In genomic region chr14:37594916-37595808, GRCh38 we compare ENCODE assay signal across 8 cellular contexts. TPM values are rescaled to one million over a fixed set of nuclear protein-coding genes. Genes with fewer than 3 reads are reported as not detected.
A peak's percentile ranks its signal among the peaks of the same experiment; 100 is the strongest.
DNase-seq lines count a peak whose midpoint lies in the region; ATAC-seq, FAIRE-seq and TF ChIP-seq lines count a peak whose summit lies in the region.

Gene FOXA1, minus strand, starts transcription at chr14:37595249. Its CDS starts 277 bp downstream, at chr14:37594972.
Gene TTC6, plus strand, starts transcription at chr14:37595629. Its CDS starts 26,436 bp downstream, at chr14:37622065.

- H3K9ac ChIP-seq in MM.1S (ENCODE audit: low read length) = peak within 1 kb of the TSS; percentile 72
- no peak within 1 kb of the TSS for H3K9ac ChIP-seq in endothelial cell of umbilical vein (replicated peaks; ENCODE audit: extremely low read depth, insufficient read depth, low read length)

- H3K27me3 ChIP-seq in MM.1S (replicated peaks; ENCODE audit: insufficient read depth, low read length) (no peaks in the 10 kb centered on the region), RWPE2 (ENCODE audit: insufficient read depth, poor library complexity, severe bottlenecking) (no peaks in the 10 kb centered on the region), endothelial cell of umbilical vein (ENCODE audit: control insufficient read depth in 2 of 2, insufficient read depth in 2 of 2, low read length in 2 of 2) (peaks cover 78 to 88% of the 10 kb centered on the region in 2 experiments)

- H3K27ac ChIP-seq in MM.1S (ENCODE audit: low read length) = peak within 1 kb of the TSS; percentile 82
- H3K27ac ChIP-seq in RWPE2 (ENCODE audit: poor library complexity, severe bottlenecking) = peak within 1 kb of the TSS; percentile 93
- no peak within 1 kb of the TSS for H3K27ac ChIP-seq in endothelial cell of umbilical vein (ENCODE audit: insufficient read depth, low read depth, low read length)

- peaks cover 0 to 58% (median 11%) of the 10 kb centered on the region in 9 donors for H3K9me3 Mint-ChIP-seq in naive thymus-derived CD8-positive, alpha-beta T cell

- H3K36me3 ChIP-seq in MM.1S (replicated peaks; ENCODE audit: insufficient read depth, low read length) = no peaks in the 10 kb centered on the region
- peaks cover 15% of the 10 kb centered on the region for H3K36me3 ChIP-seq in RWPE2 (ENCODE audit: low read depth)
- no peaks in the 10 kb centered on the region for H3K36me3 ChIP-seq in endothelial cell of umbilical vein (ENCODE audit: control insufficient read depth in 2 of 2, extremely low read depth in 1 of 2, insufficient read depth in 2 of 2, low read length in 2 of 2)

- H3K4me1 ChIP-seq in MM.1S (ENCODE audit: low read length) = no peaks in the 10 kb centered on the region
- H3K4me1 ChIP-seq in RWPE2 (ENCODE audit: insufficient read depth, poor library complexity, severe bottlenecking) = peaks cover 9% of the 10 kb centered on the region
- peaks cover 9% of the 10 kb centered on the region for H3K4me1 ChIP-seq in endothelial cell of umbilical vein (ENCODE audit: control insufficient read depth, extremely low read depth, insufficient read depth, low read length)

- H3K36me3 Mint-ChIP-seq in naive thymus-derived CD8-positive, alpha-beta T cell = peaks cover 10 to 29% (median 28%) of the 10 kb centered on the region in 3 donors

- H3K4me2 ChIP-seq in MM.1S (ENCODE audit: low read depth, low read length) = peak within 1 kb of the TSS; percentile 62
- peak within 1 kb of the TSS; percentile 72 for H3K4me2 ChIP-seq in endothelial cell of umbilical vein (ENCODE audit: insufficient read depth, low read length)

- CTCF ChIA-PET in endothelial cell of umbilical vein (lab: Charles Lee) = interaction anchor here (0.6 to 1.8 kb wide), 11 partner anchors 10 to 445 kb away, joined by 3 to 12 read pairs (median 5); no protein-coding TSS in a partner anchor

- peaks cover 15 to 49% (median 33%) of the 10 kb centered on the region in 4 donors for H3K4me1 Mint-ChIP-seq in naive thymus-derived CD8-positive, alpha-beta T cell

- intact Hi-C loops in endothelial cell of umbilical vein (cut with micrococcal nuclease) = loop anchor here (1.0 to 5.0 kb wide), 3 partner anchors 280 to 933 kb away; partner anchors contain the start of gene PAX9

- FAIRE-seq in endothelial cell of umbilical vein (lab: Jason Lieb, UNC) = peak; percentile 12

- H3F3A ChIP-seq in MM.1S (ENCODE audit: insufficient read depth, low read length) = peaks cover 7% of the 10 kb centered on the region

- peak; percentile 26 for ATAC-seq in RWPE2 (ENCODE audit: low read depth)
- peak; percentile 27 to 35 for ATAC-seq in naive thymus-derived CD8-positive, alpha-beta T cell
- ATAC-seq in GM19035 (IDR thresholded peaks at IDR 0.05; ENCODE audit: unreplicated experiment) = no peak
- no peak for ATAC-seq in GM18517 (IDR thresholded peaks at IDR 0.05; ENCODE audit: unreplicated experiment)

- H3K9me3 ChIP-seq in MM.1S (replicated peaks; ENCODE audit: insufficient read depth, low read length) = no peaks in the 10 kb centered on the region
- no peaks in the 10 kb centered on the region for H3K9me3 ChIP-seq in RWPE2 (ENCODE audit: severe bottlenecking)
- no peaks in the 10 kb centered on the region for H3K9me3 ChIP-seq in endothelial cell of umbilical vein (replicated peaks; ENCODE audit: control insufficient read depth, insufficient read depth, low read length)

- peaks cover 13% of the 10 kb centered on the region for H3K79me2 ChIP-seq in MM.1S (ENCODE audit: low read length)
- no peaks in the 10 kb centered on the region for H3K79me2 ChIP-seq in endothelial cell of umbilical vein (ENCODE audit: control insufficient read depth, insufficient read depth, low read length)

- no TSS peak for BruUV-seq in endothelial cell of umbilical vein (replicated peaks; lab: Mats Ljungman, UMichigan)

- dilution Hi-C loops in endothelial cell of umbilical vein (cut with MboI; ENCODE audit: extremely low pct_ligation_motif_present, low sequenced_read_pairs) = no loop called here

- H3K27me3 Mint-ChIP-seq in naive thymus-derived CD8-positive, alpha-beta T cell = peaks cover 48 to 88% (median 65%) of the 10 kb centered on the region in 5 donors

- TF ChIP-seq CTCF in MM.1S (IDR thresholded peaks at IDR 0.05; ENCODE audit: low read length) (no peak), RWPE2 (IDR thresholded peaks at IDR 0.05; ENCODE audit: poor library complexity, severe bottlenecking) (no peak), endothelial cell of umbilical vein (IDR thresholded peaks at IDR 0.05; ENCODE audit: extremely low read depth in 1 of 2, insufficient read depth in 1 of 2, low read depth in 1 of 2, low read length in 2 of 2) (no peak)

- DNase-seq in DMS79 treated with DMSO at 0.1 percent for 48 hours (lab: John Stamatoyannopoulos, UW) (peak; percentile 88), MM.1S (peak; percentile 50), RWPE2 (ENCODE audit: low spot score) (peak; percentile 82), endothelial cell of umbilical vein (ENCODE audit: low read depth, low spot score) (no peak)
- DNase-seq in naive thymus-derived CD8-positive, alpha-beta T cell = no peak
- DNase-seq in stimulated activated CD4-positive, alpha-beta T cell treated with anti-CD3 and anti-CD28 coated beads, Interleukin-1b, Interleukin-23, amount 100 ng/mL, for 48 hours = no peak

- H4K20me1 ChIP-seq in MM.1S (ENCODE audit: insufficient read depth, low read length) (no peaks in the 10 kb centered on the region), endothelial cell of umbilical vein (replicated peaks; ENCODE audit: control insufficient read depth, extremely low read depth, insufficient read depth, low read length) (no peaks in the 10 kb centered on the region)

- POLR2A ChIA-PET in endothelial cell of umbilical vein (lab: Charles Lee) = no interaction called here
- POLR2A ChIA-PET in naive thymus-derived CD8-positive, alpha-beta T cell (lab: Charles Lee) = no interaction called here

- H3K9me1 ChIP-seq in endothelial cell of umbilical vein (replicated peaks; ENCODE audit: control insufficient read depth, extremely low read depth, insufficient read depth, low read length) = no peaks in the 10 kb centered on the region

- TF ChIP-seq POLR2A in endothelial cell of umbilical vein (IDR thresholded peaks at IDR 0.05; ENCODE audit: low read depth, low read length) = no peak

- H2AFZ ChIP-seq in MM.1S (ENCODE audit: low read length) (peak within 1 kb of the TSS; percentile 67), endothelial cell of umbilical vein (ENCODE audit: low read depth, low read length) (peak within 1 kb of the TSS; percentile 59)

- peak within 1 kb of the TSS; percentile 63 for H3K4me3 ChIP-seq in MM.1S (ENCODE audit: low read length)
- peak within 1 kb of the TSS; percentile 88 for H3K4me3 ChIP-seq in RWPE2 (ENCODE audit: severe bottlenecking)
- peak within 1 kb of the TSS; percentile 30 to 62 (median 41) for H3K4me3 ChIP-seq in endothelial cell of umbilical vein (replicated peaks in 1 of 3; ENCODE audit: insufficient read depth in 1 of 3, low read depth in 1 of 3, low read length in 3 of 3)

- H3K4me3 Mint-ChIP-seq in naive thymus-derived CD8-positive, alpha-beta T cell = peak within 1 kb of the TSS; percentile 57 to 83 (median 74)

- H3K27ac Mint-ChIP-seq in naive thymus-derived CD8-positive, alpha-beta T cell = peak within 1 kb of the TSS in 3 of 10 donors; percentile 22 to 53 (median 49)

- no peaks in the 10 kb centered on the region for H3K9me2 ChIP-seq in MM.1S (replicated peaks; ENCODE audit: insufficient read depth, low read length)

TF ChIP-seq in endothelial cell of umbilical vein, 7 proteins besides CTCF, POLR2A, EP300 and RAD21:
- TF ChIP-seq POLR2AphosphoS5 (IDR thresholded peaks at IDR 0.05; ENCODE audit: insufficient read depth, low read depth, low read length) (no peak), EZH2 (IDR thresholded peaks at IDR 0.05; ENCODE audit: borderline replicate concordance, low read depth, low read length, severe bottlenecking) (no peak), FOS (IDR thresholded peaks at IDR 0.05; ENCODE audit: borderline replicate concordance, insufficient read depth, low read length) (no peak), MYC (IDR thresholded peaks at IDR 0.05; ENCODE audit: low read depth, low read length) (no peak)

RNA-seq across cellular contexts. Expression of gene FOXA1, which starts in this region (rescaled TPM):
- total RNA-seq in endothelial cell of umbilical vein = not detected in 2 replicates
- polyA plus RNA-seq in endothelial cell of umbilical vein = 0.06 TPM in 1 of 2 replicates, not detected in the other
- polyA plus RNA-seq in endothelial cell of umbilical vein (2011; cell fraction: cytosol; rRNA removed) = 0.03 TPM in 2 replicates
- 0.04 TPM in 1 of 2 replicates, not detected in the other for polyA plus RNA-seq in endothelial cell of umbilical vein (2011; cell fraction: nucleus; rRNA removed)
- 0.25 and 0.62 TPM in 2 replicates for polyA plus RNA-seq in endothelial cell of umbilical vein (2012)
- polyA minus RNA-seq in endothelial cell of umbilical vein = not detected in 2 replicates
- polyA minus RNA-seq in endothelial cell of umbilical vein (2011; cell fraction: cytosol; rRNA and poly(A)+ RNA removed) = 4.9 TPM
- not detected in 2 replicates for polyA minus RNA-seq in endothelial cell of umbilical vein (2011; cell fraction: nucleus; rRNA and poly(A)+ RNA removed)
- total RNA-seq in naive thymus-derived CD8-positive, alpha-beta T cell = not detected
- not detected for polyA plus RNA-seq in naive thymus-derived CD8-positive, alpha-beta T cell

RNA-seq across cellular contexts. Expression of gene TTC6, which starts in this region (rescaled TPM):
- total RNA-seq in endothelial cell of umbilical vein = 0.75 TPM in 1 of 2 replicates, not detected in the other
- not detected in 2 replicates for polyA plus RNA-seq in endothelial cell of umbilical vein
- polyA plus RNA-seq in endothelial cell of umbilical vein (2011; cell fraction: cytosol; rRNA removed) = not detected in 2 replicates
- polyA plus RNA-seq in endothelial cell of umbilical vein (2011; cell fraction: nucleus; rRNA removed) = 0.06 and 0.37 TPM in 2 replicates
- polyA plus RNA-seq in endothelial cell of umbilical vein (2012) = 0.07 TPM in 1 of 2 replicates, not detected in the other
- polyA minus RNA-seq in endothelial cell of umbilical vein = not detected in 2 replicates
- not detected for polyA minus RNA-seq in endothelial cell of umbilical vein (2011; cell fraction: cytosol; rRNA and poly(A)+ RNA removed)
- polyA minus RNA-seq in endothelial cell of umbilical vein (2011; cell fraction: nucleus; rRNA and poly(A)+ RNA removed) = 0.19 and 0.29 TPM in 2 replicates
- not detected for total RNA-seq in naive thymus-derived CD8-positive, alpha-beta T cell
- not detected for polyA plus RNA-seq in naive thymus-derived CD8-positive, alpha-beta T cell

Comparison
In these comparisons a context has a peak if more than half of its experiments do, and no peak if none do; other contexts are left out.
1. Peak in ATAC-seq in naive thymus-derived CD8-positive, alpha-beta T cell; RNA of the genes that start here not detected or under 1 TPM.
2. DNase-seq: peak in DMS79 treated with DMSO at 0.1 percent for 48 hours (single experiment), MM.1S (single experiment) and RWPE2 (single experiment); none in endothelial cell of umbilical vein (single experiment), naive thymus-derived CD8-positive, alpha-beta T cell (0 of 10) and stimulated activated CD4-positive, alpha-beta T cell treated with anti-CD3 and anti-CD28 coated beads, Interleukin-1b, Interleukin-23, amount 100 ng/mL, for 48 hours (single experiment).
3. Peak in every context shown above with its lines, with median percentiles within 50 percentile points of each other: H3K4me3 ChIP-seq.